Comparison of ENCODE assay signal across 16 cellular contexts in the genomic region with DNA sequence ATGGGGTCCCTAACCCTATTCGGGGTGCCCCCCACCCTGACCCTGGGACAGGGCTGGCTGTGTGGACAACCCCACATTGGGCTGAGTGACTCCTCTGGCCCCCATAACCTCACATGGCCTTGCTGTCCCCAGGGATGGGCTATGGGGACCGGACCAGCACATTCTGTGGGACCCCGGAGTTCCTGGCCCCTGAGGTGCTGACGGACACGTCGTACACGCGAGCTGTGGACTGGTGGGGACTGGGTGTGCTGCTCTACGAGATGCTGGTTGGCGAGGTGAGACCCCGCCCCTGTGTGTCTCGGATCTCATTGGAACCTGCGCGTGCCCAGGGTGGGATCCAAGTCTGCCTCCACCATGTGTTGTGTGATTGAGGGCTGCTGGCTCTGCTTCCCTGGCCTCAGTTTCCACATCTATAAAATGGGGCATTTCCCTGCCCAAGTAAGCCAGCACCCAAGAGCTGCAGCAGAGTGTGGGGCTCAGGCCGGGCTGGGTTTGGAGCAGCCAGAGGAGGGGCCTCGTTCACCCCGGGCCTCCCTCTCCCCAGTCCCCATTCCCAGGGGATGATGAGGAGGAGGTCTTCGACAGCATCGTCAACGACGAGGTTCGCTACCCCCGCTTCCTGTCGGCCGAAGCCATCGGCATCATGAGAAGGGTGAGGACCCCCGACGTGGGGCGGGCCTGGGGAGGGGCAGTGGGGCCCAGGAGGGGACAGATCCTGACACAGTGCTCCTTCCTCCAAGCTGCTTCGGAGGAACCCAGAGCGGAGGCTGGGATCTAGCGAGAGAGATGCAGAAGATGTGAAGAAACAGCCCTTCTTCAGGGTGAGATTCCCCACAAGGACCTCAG. TPM values are rescaled to one million over a fixed set of nuclear protein-coding genes. Genes with fewer than 3 reads are reported as not detected.
DNase-seq lines count a peak whose midpoint lies in the region; FAIRE-seq and TF ChIP-seq lines count a peak whose summit lies in the region.
"Had no signal": no experiment of that assay in that cellular context is flagged by ENCODE, and none has a peak within 500 bp of the region (broad histone marks: within the 10 kb centered on the region; RNA-seq: fewer than 3 reads in every experiment).

No MANE protein-coding gene starts in this region.

- POLR2A ChIA-PET in HEK293T (lab: Yijun Ruan, JAX), result no interaction called here

- in situ Hi-C loops in GM13977 (cut with MboI; ENCODE audit: low pct_unique_long_range_greater_than_20kb, low sequenced_read_pairs, unreplicated experiment), result no loop called here

- DNase-seq in GM13977 (ENCODE audit: low spot score), result peak; percentile 20
- peak; percentile 7 for DNase-seq in HEK293T (ENCODE audit: extremely low spot score)
- DNase-seq in chondrocyte (ENCODE audit: low spot score), result peak; percentile 91
- no peak for DNase-seq in NCI-H2227 (lab: John Stamatoyannopoulos, UW; ENCODE audit: unreplicated experiment)
- DNase-seq in H54 (ENCODE audit: insufficient read length, low spot score), result no peak
- DNase-seq: ACHN, AML-193, EL, KG1, NCI-H1436, NCI-H2029, NCI-H2171 treated with DMSO at 0.1 percent for 48 hours, NCI-H748 treated with DMSO at 0.1 percent for 48 hours, T-helper 1 cell had no signal

- peaks cover 9% of the 10 kb centered on the region for H3K36me3 Mint-ChIP-seq in chondrocyte (ENCODE audit: low read depth)

- peaks cover 14% of the 10 kb centered on the region for H3K4me1 Mint-ChIP-seq in chondrocyte (ENCODE audit: low read depth)

- no peak for FAIRE-seq in H54 (lab: Jason Lieb, UNC)

- no peak for TF ChIP-seq CTCF in GM13977 (IDR thresholded peaks at IDR 0.05; ENCODE audit: extremely low read depth, insufficient read depth, missing control alignments)
- TF ChIP-seq CTCF in chondrocyte (IDR thresholded peaks at IDR 0.05), result no peak

- H3K27ac Mint-ChIP-seq in chondrocyte (ENCODE audit: unreplicated experiment), result no peak overlapping the region
- H3K27ac Mint-ChIP-seq: CD14-positive monocyte had no signal

- H3K27me3 Mint-ChIP-seq in chondrocyte (ENCODE audit: low read depth), result no peaks in the 10 kb centered on the region

- CTCF ChIA-PET in HEK293T (lab: Yijun Ruan, JAX), result no interaction called here

- H3K9me3 Mint-ChIP-seq in chondrocyte (ENCODE audit: low read depth), result no peaks in the 10 kb centered on the region

- no peak overlapping the region for H3K4me3 Mint-ChIP-seq in chondrocyte (ENCODE audit: unreplicated experiment)
- H3K4me3 Mint-ChIP-seq: CD14-positive monocyte had no signal

- TF ChIP-seq POLR2A in H54 (IDR thresholded peaks at IDR 0.05; ENCODE audit: low read depth, low read length), result no peak

TF ChIP-seq in HEK293T, 16 proteins besides CTCF, POLR2A, EP300 and RAD21:
- TF ChIP-seq, protein P1, sequence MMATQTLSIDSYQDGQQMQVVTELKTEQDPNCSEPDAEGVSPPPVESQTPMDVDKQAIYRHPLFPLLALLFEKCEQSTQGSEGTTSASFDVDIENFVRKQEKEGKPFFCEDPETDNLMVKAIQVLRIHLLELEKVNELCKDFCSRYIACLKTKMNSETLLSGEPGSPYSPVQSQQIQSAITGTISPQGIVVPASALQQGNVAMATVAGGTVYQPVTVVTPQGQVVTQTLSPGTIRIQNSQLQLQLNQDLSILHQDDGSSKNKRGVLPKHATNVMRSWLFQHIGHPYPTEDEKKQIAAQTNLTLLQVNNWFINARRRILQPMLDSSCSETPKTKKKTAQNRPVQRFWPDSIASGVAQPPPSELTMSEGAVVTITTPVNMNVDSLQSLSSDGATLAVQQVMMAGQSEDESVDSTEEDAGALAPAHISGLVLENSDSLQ (IDR thresholded peaks at IDR 0.05), result no peak
- TF ChIP-seq NFRKB (IDR thresholded peaks at IDR 0.05), result no peak
- no peak for TF ChIP-seq FOXK2 (IDR thresholded peaks at IDR 0.05)
- TF ChIP-seq SUZ12 (IDR thresholded peaks at IDR 0.05), result no peak
- no peak for TF ChIP-seq ELF4 (IDR thresholded peaks at IDR 0.05)
- no peak for TF ChIP-seq HDGF (IDR thresholded peaks at IDR 0.05; ENCODE audit: borderline replicate concordance)
- no peak for TF ChIP-seq LEF1 (IDR thresholded peaks at IDR 0.05; ENCODE audit: borderline replicate concordance)
- no peak for TF ChIP-seq ZNF384 (IDR thresholded peaks at IDR 0.05)
- TF ChIP-seq FOXA1 (IDR thresholded peaks at IDR 0.05), result no peak
- no peak for TF ChIP-seq BHLHE40 (IDR thresholded peaks at IDR 0.05; ENCODE audit: borderline replicate concordance)
TF ChIP-seq in HEK293T: peak in this region for 0.

RNA-seq across cellular contexts. Expression of a gene that starts 4.9 kb away (rescaled TPM):
- total RNA-seq in chondrocyte, result 0.29 to 1.6 TPM (median 1.4 TPM) in 3 replicates
- total RNA-seq: Right ventricle myocardium inferior had no signal

RNA-seq across cellular contexts. Expression of a gene that starts 25.7 kb away (rescaled TPM):
- total RNA-seq in chondrocyte, result 83.7 to 107 TPM (median 99.6 TPM) in 3 replicates

RNA-seq across cellular contexts. Expression of a gene that starts 37.1 kb away (rescaled TPM):
- total RNA-seq in chondrocyte, result 112 to 204 TPM (median 195 TPM) in 3 replicates

RNA-seq across cellular contexts. Expression of a gene that starts 47.9 kb away (rescaled TPM):
- 63.1 to 85.1 TPM (median 77.2 TPM) in 3 replicates for total RNA-seq in chondrocyte

RNA-seq across cellular contexts. Expression of a gene that starts 51.1 kb away (rescaled TPM):
- total RNA-seq in chondrocyte, result 51.4 to 58.5 TPM (median 51.8 TPM) in 3 replicates

Comparison
In these comparisons a context has a peak if more than half of its experiments do, and no peak if none do; other contexts are left out.
1. DNase-seq: peak in GM13977 (single experiment), HEK293T (single experiment) and chondrocyte (single experiment); none in NCI-H2227 (single experiment) and H54 (single experiment).